In the genomic region with DNA sequence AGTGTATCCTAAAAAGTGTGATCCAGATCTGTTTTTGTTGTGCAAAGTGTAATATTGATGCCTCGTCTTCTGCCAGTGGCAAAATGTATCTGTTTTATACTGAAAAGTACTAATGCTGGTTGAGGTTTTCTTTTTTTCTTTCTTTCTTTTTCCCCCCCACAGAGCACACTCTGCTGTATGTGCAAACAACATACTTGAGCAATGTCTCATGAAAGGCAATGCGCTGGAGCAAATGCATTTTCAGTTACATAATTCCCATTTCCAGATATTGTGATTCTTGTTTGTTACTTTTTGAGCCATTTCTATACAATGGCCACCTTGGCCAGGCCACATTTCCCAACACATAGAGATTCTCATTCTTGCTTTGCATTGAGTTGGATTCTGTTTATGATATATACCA, we compare ENCODE assay signal across 19 cellular contexts.
DNase-seq lines count a peak whose midpoint lies in the region; ATAC-seq and TF ChIP-seq lines count a peak whose summit lies in the region.
"Had no signal": no experiment of that assay in that cellular context is flagged by ENCODE, and none has a peak within 500 bp of the region (broad histone marks: within the 10 kb centered on the region; RNA-seq: fewer than 3 reads in every experiment).

No MANE protein-coding gene starts in this region.

- H3K9me3 ChIP-seq in osteoblast (ENCODE audit: low read depth, low read length) (no peaks in the 10 kb centered on the region), heart left ventricle (no peaks in the 10 kb centered on the region)
- H3K9me3 ChIP-seq: BLaER1, colonic mucosa, vagina had no signal

- ATAC-seq in heart left ventricle, result no peak
- ATAC-seq in HG02885 (IDR thresholded peaks at IDR 0.05; ENCODE audit: poor library complexity, unreplicated experiment), result no peak

- H2AFZ ChIP-seq in osteoblast (ENCODE audit: low read length), result peak overlapping the region; percentile 21

- intact Hi-C loops in heart left ventricle (cut with DNase I), result no loop called here

- H3K27me3 ChIP-seq in osteoblast (ENCODE audit: insufficient read depth, low read length), result no peaks in the 10 kb centered on the region
- H3K27me3 ChIP-seq in heart left ventricle, result peaks cover 0 to 5% (median 0%) of the 10 kb centered on the region in 9 donors
- H3K27me3 ChIP-seq: BLaER1, colonic mucosa, vagina had no signal

- DNase-seq in AG20443 (ENCODE audit: low spot score), result peak; percentile 27
- peak; percentile 2 for DNase-seq in M059J (ENCODE audit: low read depth)
- peak; percentile 28 for DNase-seq in epithelial cell of esophagus (ENCODE audit: low read depth)
- no peak for DNase-seq in osteoblast (ENCODE audit: insufficient read length, low spot score, missing footprints)
- no peak for DNase-seq in heart left ventricle
- no peak for DNase-seq in stimulated activated CD4-positive, alpha-beta T cell treated with anti-CD3 and anti-CD28 coated beads, Interleukin-2, amount 100 ng/mL, for 24 hours
- DNase-seq in activated T-cell treated with anti-CD3 and anti-CD28 coated beads for 4 hours, result no peak
- DNase-seq: activated CD4-positive, alpha-beta T cell treated with anti-CD3 and anti-CD28 coated beads, Interleukin-2, amount 10 ng/mL, durations not matched to agents 24 days and 14 days; activated CD8-positive, alpha-beta memory T cell treated with anti-CD3 and anti-CD28 coated beads, Interleukin-2, amount 50 U/mL, for 4 hours; activated gamma-delta T cell; colonic mucosa; Kasumi-1; NCI-H1436; occipital lobe; small intestine; substantia nigra had no signal

- H3K36me3 ChIP-seq in osteoblast (ENCODE audit: insufficient read depth, low read length) (no peaks in the 10 kb centered on the region), heart left ventricle (no peaks in the 10 kb centered on the region)
- H3K36me3 ChIP-seq: BLaER1, colonic mucosa, vagina had no signal

- 81 to 87% (median 86%) methylated on average over 2 of the region's 2 CpGs for WGBS in heart left ventricle, 4 donors

- peak overlapping the region; percentile 5 for H3K4me2 ChIP-seq in osteoblast (ENCODE audit: insufficient read depth, low read length)
- H3K4me2 ChIP-seq: BLaER1 had no signal

- no peak for TF ChIP-seq POLR2A in heart left ventricle (IDR thresholded peaks at IDR 0.05)

- no peak overlapping the region for H3K27ac ChIP-seq in osteoblast (ENCODE audit: low read depth, low read length)
- no peak overlapping the region for H3K27ac ChIP-seq in heart left ventricle
- H3K27ac ChIP-seq: BLaER1, colonic mucosa, vagina had no signal

- peaks cover 7% of the 10 kb centered on the region for H3K4me1 ChIP-seq in osteoblast (ENCODE audit: insufficient read depth, low read length)
- H3K4me1 ChIP-seq in heart left ventricle, result no peaks in the 10 kb centered on the region
- H3K4me1 ChIP-seq: BLaER1, colonic mucosa, vagina had no signal

- no peaks in the 10 kb centered on the region for H3K79me2 ChIP-seq in osteoblast (ENCODE audit: insufficient read depth, low read length)

- TF ChIP-seq CTCF in epithelial cell of esophagus (IDR thresholded peaks at IDR 0.05; ENCODE audit: insufficient read depth, low read depth, low read length, missing control alignments) (no peak), osteoblast (IDR thresholded peaks at IDR 0.05; ENCODE audit: extremely low read depth, low read depth, low read length) (no peak), heart left ventricle (IDR thresholded peaks at IDR 0.05) (no peak)

- no peaks in the 10 kb centered on the region for H4K20me1 ChIP-seq in osteoblast (ENCODE audit: insufficient read depth, low read length)
- H4K20me1 ChIP-seq: BLaER1 had no signal

- H3K4me3 ChIP-seq in epithelial cell of esophagus (ENCODE audit: low read length) (no peak overlapping the region), osteoblast (ENCODE audit: insufficient read depth, low read length) (no peak overlapping the region), heart left ventricle (no peak overlapping the region)
- H3K4me3 ChIP-seq: BLaER1, colonic mucosa, vagina had no signal

Comparison
In these comparisons a context has a peak if more than half of its experiments do, and no peak if none do; other contexts are left out.
1. DNase-seq: peak in AG20443 (single experiment), M059J (single experiment) and epithelial cell of esophagus (single experiment); none in osteoblast (single experiment), heart left ventricle (0 of 5), stimulated activated CD4-positive, alpha-beta T cell treated with anti-CD3 and anti-CD28 coated beads, Interleukin-2, amount 100 ng/mL, for 24 hours (0 of 2) and activated T-cell treated with anti-CD3 and anti-CD28 coated beads for 4 hours (single experiment).